In the genomic region with DNA sequence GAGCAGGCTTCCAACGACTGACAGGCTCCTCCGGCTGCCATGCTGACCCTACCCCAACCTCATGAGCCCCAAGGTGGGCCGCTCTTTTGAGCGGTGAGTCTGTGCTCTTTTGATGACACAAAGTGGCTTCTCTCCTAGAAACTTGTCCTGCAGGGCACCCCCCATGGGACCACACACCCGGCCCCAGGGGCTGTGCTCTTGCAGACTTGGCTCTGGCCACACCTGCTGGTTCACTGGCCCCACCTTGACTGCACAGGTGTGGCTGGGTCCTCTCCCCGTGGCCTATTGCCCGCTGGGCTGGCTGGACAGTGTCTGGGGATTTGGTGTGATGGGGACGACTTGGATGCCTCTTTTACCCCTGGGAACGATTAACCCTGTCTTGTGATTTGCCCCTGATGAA, we compare ENCODE assay signal across 28 cellular contexts. TPM values are rescaled to one million over a fixed set of nuclear protein-coding genes. Genes with fewer than 3 reads are reported as not detected.
"Had no signal": no experiment of that assay in that cellular context is flagged by ENCODE, and none has a peak within 500 bp of the region (broad histone marks: within the 10 kb centered on the region; RNA-seq: fewer than 3 reads in every experiment).

No MANE protein-coding gene starts in this region.

- DNase-seq: central memory CD4-positive, alpha-beta T cell; colonic mucosa; effector memory CD4-positive, alpha-beta T cell; erythroblast; esophagus squamous epithelium; foreskin melanocyte; nephron progenitor cell; occipital lobe; retina; spleen; stimulated activated CD4-positive, alpha-beta T cell treated with anti-CD3 and anti-CD28 coated beads, Interleukin-4, amount 100 ng/mL, for 4 hours; stimulated activated naive CD8-positive, alpha-beta T cell treated with anti-CD3 and anti-CD28 coated beads, Interleukin-15, Interleukin-2, amounts not matched to agents 100 U/mL and 50 U/mL, for 24 hours; substantia nigra; testis; tibial artery had no signal

- H3K36me3 ChIP-seq: colonic mucosa, esophagus squamous epithelium, left lung, pancreas, spleen, tibial artery, upper lobe of left lung had no signal

- H3K4me3 ChIP-seq: colonic mucosa, esophagus squamous epithelium, left lung, lung, pancreas, skin epidermis, spleen, testis, tibial artery, upper lobe of left lung had no signal

- H3K27ac Mint-ChIP-seq: dendritic cell treated with granulocyte-macrophage colony-stimulating factor and Interleukin-4, amounts not matched to agents 40 ng/mL and 50 ng/mL, for 4 days; memory B cell; stimulated activated memory B cell treated with anti-CD40 and anti-IgM and Interleukin-4, amounts not matched to agents 10 μg/mL and 1 μg/mL and 100 μg/mL, for 72 hours had no signal

- ATAC-seq: left lung; pancreas; stimulated activated memory B cell treated with anti-CD40 and anti-IgM and Interleukin-4, amounts not matched to agents 10 μg/mL and 1 μg/mL and 100 μg/mL, for 72 hours; stimulated activated naive CD8-positive, alpha-beta T cell treated with anti-CD3 and anti-CD28 coated beads, Interleukin-15, Interleukin-2, amounts not matched to agents 100 U/mL and 50 U/mL, for 24 hours had no signal

- H3K27ac ChIP-seq: colonic mucosa, esophagus squamous epithelium, left lung, pancreas, spleen, testis, tibial artery, upper lobe of left lung had no signal

- FAIRE-seq: endothelial cell of umbilical vein, keratinocyte, pancreas, urothelium cell line had no signal

- H3K27me3 ChIP-seq: testis had no signal

- H3K9me3 ChIP-seq: colonic mucosa, esophagus squamous epithelium, left lung, pancreas, spleen, testis, tibial artery, upper lobe of left lung had no signal

- H3K4me1 Mint-ChIP-seq: memory B cell had no signal

- H3K4me1 ChIP-seq: colonic mucosa, pancreas had no signal

- H3K9me3 Mint-ChIP-seq: dendritic cell treated with granulocyte-macrophage colony-stimulating factor and Interleukin-4, amounts not matched to agents 40 ng/mL and 50 ng/mL, for 4 days; memory B cell; nephron progenitor cell; stimulated activated memory B cell treated with anti-CD40 and anti-IgM and Interleukin-4, amounts not matched to agents 10 μg/mL and 1 μg/mL and 100 μg/mL, for 72 hours had no signal

- H3K36me3 Mint-ChIP-seq: memory B cell; stimulated activated memory B cell treated with anti-CD40 and anti-IgM and Interleukin-4, amounts not matched to agents 10 μg/mL and 1 μg/mL and 100 μg/mL, for 72 hours had no signal

- H3K4me3 Mint-ChIP-seq: dendritic cell treated with granulocyte-macrophage colony-stimulating factor and Interleukin-4, amounts not matched to agents 40 ng/mL and 50 ng/mL, for 4 days; memory B cell; stimulated activated memory B cell treated with anti-CD40 and anti-IgM and Interleukin-4, amounts not matched to agents 10 μg/mL and 1 μg/mL and 100 μg/mL, for 72 hours had no signal

RNA-seq across cellular contexts. Expression of gene CPZ, which starts 1.5 kb away (rescaled TPM):
- total RNA-seq: endothelial cell of umbilical vein, mononuclear cell, pulmonary artery endothelial cell had no signal
- polyA plus RNA-seq: endothelial cell of umbilical vein, keratinocyte had no signal

RNA-seq across cellular contexts. Expression of gene GPR78, which starts 10.9 kb away (rescaled TPM):
- total RNA-seq: colonic mucosa, endothelial cell of umbilical vein, mononuclear cell, occipital lobe, pancreas, pulmonary artery endothelial cell had no signal
- polyA plus RNA-seq: endothelial cell of umbilical vein, keratinocyte had no signal
